Comparison of ENCODE assay signal across 21 cellular contexts in genomic region chr7:45161138-45161537, GRCh38. TPM values are rescaled to one million over a fixed set of nuclear protein-coding genes. Genes with fewer than 3 reads are reported as not detected.
"Had no signal": no experiment of that assay in that cellular context is flagged by ENCODE, and none has a peak within 500 bp of the region (broad histone marks: within the 10 kb centered on the region; RNA-seq: fewer than 3 reads in every experiment).

No MANE protein-coding gene starts in this region.

- H3K9me3 ChIP-seq: adrenal gland, mucosa of descending colon, thoracic aorta, vagina had no signal

- H3K9me3 Mint-ChIP-seq: activated CD4-positive, alpha-beta memory T cell treated with anti-CD3 and anti-CD28 coated beads for 36 hours had no signal

- ATAC-seq: left colon; mucosa of descending colon; natural killer cell; sciatic nerve; stimulated activated naive CD8-positive, alpha-beta T cell treated with anti-CD3 and anti-CD28 coated beads, Interleukin-15, amount 100 ng/mL, for 72 hours had no signal

- H3K4me1 ChIP-seq: adrenal gland had no signal

- H3K27ac Mint-ChIP-seq: activated CD4-positive, alpha-beta memory T cell treated with anti-CD3 and anti-CD28 coated beads for 36 hours; activated T-helper 1 cell treated with anti-CD3 and anti-CD28 coated beads, Interleukin-12 subunit alpha, Interleukin-12 subunit beta, Interleukin-2, Interleukin-4 antibody, amounts not matched to agents 30 ng/mL and 10 ng/mL and 1 ng/mL, durations not matched to agents 14 hours and 24 hours and 36 hours; endodermal cell; natural killer cell; progenitor cell of endocrine pancreas had no signal

- H3K4me3 Mint-ChIP-seq: activated CD4-positive, alpha-beta memory T cell treated with anti-CD3 and anti-CD28 coated beads for 36 hours; activated T-helper 1 cell treated with anti-CD3 and anti-CD28 coated beads, Interleukin-12 subunit alpha, Interleukin-12 subunit beta, Interleukin-2, Interleukin-4 antibody, amounts not matched to agents 30 ng/mL and 10 ng/mL and 1 ng/mL, durations not matched to agents 14 hours and 24 hours and 36 hours; endodermal cell; natural killer cell; stimulated activated naive CD8-positive, alpha-beta T cell treated with anti-CD3 and anti-CD28 coated beads, Interleukin-15, amount 100 ng/mL, for 72 hours had no signal

- H3K36me3 Mint-ChIP-seq: activated CD4-positive, alpha-beta memory T cell treated with anti-CD3 and anti-CD28 coated beads for 36 hours; natural killer cell had no signal

- H3K36me3 ChIP-seq: adrenal gland, thoracic aorta, vagina had no signal

- DNase-seq: activated CD4-positive, alpha-beta memory T cell treated with anti-CD3 and anti-CD28 coated beads for 36 hours; activated CD8-positive, alpha-beta memory T cell treated with anti-CD3 and anti-CD28 coated beads, Interleukin-2, amount 50 U/mL, for 4 hours; activated naive CD4-positive, alpha-beta T cell treated with Interleukin-2 at 50 U/mL for 16 hours; dermis blood vessel endothelial cell; erythroblast; left colon; mucosa of descending colon; natural killer cell; occipital lobe; stimulated activated CD4-positive, alpha-beta T cell treated with anti-CD3 and anti-CD28 coated beads, Interleukin-12 subunit alpha, Interleukin-12 subunit beta, amount 100 ng/mL, for 4 hours; stimulated activated naive CD8-positive, alpha-beta T cell treated with anti-CD3 and anti-CD28 coated beads, Interleukin-15, amount 100 ng/mL, for 72 hours had no signal

- H3K27ac ChIP-seq: SK-N-MC, thoracic aorta, vagina had no signal

- H3K4me3 ChIP-seq: adrenal gland, mucosa of descending colon, SK-N-MC, thoracic aorta, vagina had no signal

RNA-seq across cellular contexts. Expression of gene RAMP3, which starts 3.5 kb away (rescaled TPM):
- total RNA-seq: activated CD4-positive, alpha-beta memory T cell treated with anti-CD3 and anti-CD28 coated beads for 36 hours; activated T-helper 1 cell treated with anti-CD3 and anti-CD28 coated beads, Interleukin-12 subunit alpha, Interleukin-12 subunit beta, Interleukin-2, Interleukin-4 antibody, amounts not matched to agents 30 ng/mL and 10 ng/mL and 1 ng/mL, durations not matched to agents 14 hours and 24 hours and 36 hours; endodermal cell; glomerular endothelial cell; natural killer cell; progenitor cell of endocrine pancreas; T-helper 2 cell treated with Interferon-gamma antibody and Interleukin-4, amounts not matched to agents 100 ng/mL and 5 ng/mL, for 36 hours had no signal
